In the genomic region with DNA sequence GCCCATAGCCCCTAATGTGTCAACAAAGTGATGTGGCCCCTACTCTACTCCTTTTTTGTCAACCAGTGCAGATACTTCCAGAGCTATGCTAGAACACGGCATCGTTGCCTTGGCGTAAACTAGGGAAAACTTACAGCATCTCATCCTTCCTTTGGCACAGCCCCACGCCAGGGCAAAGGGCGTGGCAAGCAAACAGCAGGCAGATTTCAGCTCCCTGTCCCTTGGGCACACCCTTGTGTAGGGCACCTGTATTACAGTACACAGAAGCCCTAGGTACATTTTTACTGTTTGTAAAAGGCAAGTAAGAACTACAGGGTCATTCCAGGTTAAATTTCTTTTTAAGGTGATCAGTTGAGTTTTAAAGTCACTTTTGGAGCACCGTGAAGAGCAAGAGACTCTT, we compare ENCODE assay signal across 10 cellular contexts. TPM values are rescaled to one million over a fixed set of nuclear protein-coding genes. Genes with fewer than 3 reads are reported as not detected.
DNase-seq lines count a peak whose midpoint lies in the region; ATAC-seq and TF ChIP-seq lines count a peak whose summit lies in the region.
"Had no signal": no experiment of that assay in that cellular context is flagged by ENCODE, and none has a peak within 500 bp of the region (broad histone marks: within the 10 kb centered on the region; RNA-seq: fewer than 3 reads in every experiment).

No MANE protein-coding gene starts in this region.

- no peak for TF ChIP-seq POLR2A in prostate gland (IDR thresholded peaks at IDR 0.05)

- no peak overlapping the region for H3K4me3 Mint-ChIP-seq in HFFc6
- H3K4me3 Mint-ChIP-seq: T-helper 1 cell treated with Interleukin-12 subunit alpha and Interleukin-12 subunit beta and Interleukin-4 antibody, amounts not matched to agents 30 μg/mL and 1 μg/mL, for 36 hours had no signal

- no peaks in the 10 kb centered on the region for H3K27me3 ChIP-seq in ACC112 (ENCODE audit: insufficient read depth, low read length)
- H3K27me3 ChIP-seq in prostate gland (replicated peaks; ENCODE audit: insufficient read depth): no peaks in the 10 kb centered on the region

- intact Hi-C loops in prostate gland (cut with DNase I): loop anchor here (10.0 kb wide), 1 partner anchor 158 kb away; the partner anchor contains the start of gene ANKRD45

- H3K79me2 ChIP-seq in ACC112 (ENCODE audit: control insufficient read depth, insufficient read depth, low read length, unreplicated experiment): no peaks in the 10 kb centered on the region

- no peaks in the 10 kb centered on the region for H3K9me3 Mint-ChIP-seq in HFFc6
- H3K9me3 Mint-ChIP-seq: T-helper 1 cell treated with Interleukin-12 subunit alpha and Interleukin-12 subunit beta and Interleukin-4 antibody, amounts not matched to agents 30 μg/mL and 1 μg/mL, for 36 hours had no signal

- H3K4me1 ChIP-seq in ACC112 (ENCODE audit: control insufficient read depth, insufficient read depth, low read length, unreplicated experiment) (peaks cover 16% of the 10 kb centered on the region), prostate gland (replicated peaks) (no peaks in the 10 kb centered on the region)

- DNase-seq in HFFc6 (no peak), kidney tubule cell (ENCODE audit: low spot score) (peak; percentile 80), prostate gland (ENCODE audit: low spot score) (no peak), SW 1271 (lab: John Stamatoyannopoulos, UW) (no peak), T-helper 9 cell (no peak)
- DNase-seq: NCI-H187 treated with DMSO at 0.1 percent for 48 hours had no signal

- no peak overlapping the region for H3K4me3 ChIP-seq in ACC112 (ENCODE audit: low read depth, low read length)
- H3K4me3 ChIP-seq in prostate gland: no peak overlapping the region

- H3K27ac ChIP-seq in ACC112 (ENCODE audit: low read depth, low read length) (peak overlapping the region; percentile 27; the same call in 1 of the 2 replicates), VCaP (peak overlapping the region; percentile 52), prostate gland (no peak overlapping the region)

- no peaks in the 10 kb centered on the region for H3K36me3 Mint-ChIP-seq in HFFc6 (ENCODE audit: low read depth)

- no peak for ATAC-seq in GM19328 (IDR thresholded peaks at IDR 0.05; ENCODE audit: unreplicated experiment)

- H3K36me3 ChIP-seq in ACC112 (ENCODE audit: insufficient read depth, low read length) (no peaks in the 10 kb centered on the region), prostate gland (no peaks in the 10 kb centered on the region)

- peak; percentile 48 for TF ChIP-seq CTCF in HFFc6 (IDR thresholded peaks at IDR 0.05)
- peak; percentile 42; the same call in 1 of the 2 replicates for TF ChIP-seq CTCF in VCaP (conservative IDR thresholded peaks at IDR 0.05)
- TF ChIP-seq CTCF in prostate gland (IDR thresholded peaks at IDR 0.05): no peak

- H3K4me1 Mint-ChIP-seq in HFFc6 (ENCODE audit: low read depth): peaks cover 35% of the 10 kb centered on the region

- no peak overlapping the region for H2AFZ ChIP-seq in ACC112 (ENCODE audit: low read length, unreplicated experiment)

- H3K27me3 Mint-ChIP-seq in HFFc6 (ENCODE audit: insufficient read depth): peaks cover 3% of the 10 kb centered on the region; the same call in 1 of the 2 replicates

- H3K9me3 ChIP-seq in prostate gland: no peaks in the 10 kb centered on the region

- peak overlapping the region; percentile 84 for H3K27ac Mint-ChIP-seq in HFFc6
- H3K27ac Mint-ChIP-seq: T-helper 1 cell treated with Interleukin-12 subunit alpha and Interleukin-12 subunit beta and Interleukin-4 antibody, amounts not matched to agents 30 μg/mL and 1 μg/mL, for 36 hours had no signal

- 86% methylated on average over 6 of the region's 6 CpGs for WGBS in prostate gland

RNA-seq across cellular contexts. Expression of gene PRDX6, which starts 29.3 kb away (rescaled TPM):
- total RNA-seq in HFFc6 (2021; fragmentation: NEBNext Ultra II Directional; extraction: Animal tissue kit (Norgen Biotek cat#: 25700)): 1,000 to 10,000 TPM in 2 of 6 experiments, 100 to 1,000 TPM in 4; 527 to 1,396 (median 553) TPM
- total RNA-seq in prostate gland: 100 to 1,000 TPM; 302 to 369 TPM

Comparison
In these comparisons a context has a peak if more than half of its experiments do, and no peak if none do; other contexts are left out.
1. H3K27ac ChIP-seq: peak in ACC112 (single experiment) and VCaP (single experiment); none in prostate gland (0 of 2).
2. CTCF ChIP-seq: peak in HFFc6 (single experiment) and VCaP (single experiment); none in prostate gland (0 of 4).